In the genomic region with DNA sequence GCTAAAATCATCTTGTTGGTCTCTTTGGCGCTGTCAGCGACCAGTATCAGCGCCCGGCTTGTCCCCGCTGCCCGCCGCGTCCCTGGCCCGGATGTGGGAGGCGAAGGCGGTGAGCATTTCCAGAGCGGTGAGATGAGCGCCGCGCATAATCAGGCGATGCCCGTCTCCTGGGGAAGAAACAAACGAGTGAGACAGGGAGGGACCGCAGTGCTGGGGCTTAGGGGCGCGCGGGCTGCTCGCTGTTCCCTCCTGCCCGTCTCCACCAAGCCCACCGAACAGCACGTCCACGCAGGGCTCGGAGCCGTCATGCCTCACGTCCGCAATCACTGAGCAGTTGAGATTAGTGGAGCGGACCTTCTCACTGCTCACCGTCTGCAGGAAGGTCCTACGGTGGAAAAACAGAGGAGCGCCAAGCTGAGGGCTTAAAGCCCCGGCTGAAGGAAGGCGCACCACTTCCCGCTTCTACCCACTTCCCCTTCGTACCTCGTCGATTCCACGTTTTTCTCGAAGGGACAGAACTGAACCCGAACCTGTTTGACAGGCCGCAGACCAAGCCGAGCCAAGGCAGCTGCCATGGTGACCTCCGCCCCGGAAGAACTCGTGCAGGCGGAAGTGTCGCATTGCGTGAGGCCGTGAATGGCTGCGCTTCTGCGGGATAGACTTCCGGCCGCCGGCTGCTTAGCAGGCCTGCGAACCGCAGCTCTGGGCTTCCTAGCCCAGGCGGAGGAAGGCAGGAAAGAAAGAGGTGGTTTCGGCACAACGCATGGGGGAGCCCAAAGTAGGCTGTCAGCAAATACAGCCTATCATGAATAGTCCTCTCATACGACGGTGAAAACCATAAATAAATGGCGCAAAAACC, we compare ENCODE assay signal across 1 cellular context.
TF ChIP-seq lines count a peak whose summit lies in the region.

A gene (minus strand): TSS at position 595 of the 859 bp plus-strand sequence. CDS start 20 bp downstream, at position 575.

TF ChIP-seq in K562, 482 proteins besides CTCF, POLR2A, EP300 and RAD21 (continued from another document and continues in another):
- TF ChIP-seq, protein P1, sequence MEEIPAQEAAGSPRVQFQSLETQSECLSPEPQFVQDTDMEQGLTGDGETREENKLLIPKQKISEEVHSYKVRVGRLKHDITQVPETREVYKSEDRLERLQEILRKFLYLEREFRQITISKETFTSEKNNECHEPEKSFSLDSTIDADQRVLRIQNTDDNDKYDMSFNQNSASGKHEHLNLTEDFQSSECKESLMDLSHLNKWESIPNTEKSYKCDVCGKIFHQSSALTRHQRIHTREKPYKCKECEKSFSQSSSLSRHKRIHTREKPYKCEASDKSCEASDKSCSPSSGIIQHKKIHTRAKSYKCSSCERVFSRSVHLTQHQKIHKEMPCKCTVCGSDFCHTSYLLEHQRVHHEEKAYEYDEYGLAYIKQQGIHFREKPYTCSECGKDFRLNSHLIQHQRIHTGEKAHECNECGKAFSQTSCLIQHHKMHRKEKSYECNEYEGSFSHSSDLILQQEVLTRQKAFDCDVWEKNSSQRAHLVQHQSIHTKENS (CRISPR knock-in tag; IDR thresholded peaks at IDR 0.05) = peak; percentile 55; the same call in 1 of the 2 replicates
- TF ChIP-seq, protein P2, sequence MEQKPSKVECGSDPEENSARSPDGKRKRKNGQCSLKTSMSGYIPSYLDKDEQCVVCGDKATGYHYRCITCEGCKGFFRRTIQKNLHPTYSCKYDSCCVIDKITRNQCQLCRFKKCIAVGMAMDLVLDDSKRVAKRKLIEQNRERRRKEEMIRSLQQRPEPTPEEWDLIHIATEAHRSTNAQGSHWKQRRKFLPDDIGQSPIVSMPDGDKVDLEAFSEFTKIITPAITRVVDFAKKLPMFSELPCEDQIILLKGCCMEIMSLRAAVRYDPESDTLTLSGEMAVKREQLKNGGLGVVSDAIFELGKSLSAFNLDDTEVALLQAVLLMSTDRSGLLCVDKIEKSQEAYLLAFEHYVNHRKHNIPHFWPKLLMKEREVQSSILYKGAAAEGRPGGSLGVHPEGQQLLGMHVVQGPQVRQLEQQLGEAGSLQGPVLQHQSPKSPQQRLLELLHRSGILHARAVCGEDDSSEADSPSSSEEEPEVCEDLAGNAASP (IDR thresholded peaks at IDR 0.05) = no peak
- TF ChIP-seq ADNP (tag; IDR thresholded peaks at IDR 0.05) = no peak
- no peak for TF ChIP-seq ZNF764 (CRISPR knock-in tag; IDR thresholded peaks at IDR 0.05; ENCODE audit: low read depth)
- TF ChIP-seq LCOR (CRISPR knock-in tag; IDR thresholded peaks at IDR 0.05) = peak; percentile 75
- TF ChIP-seq ZNF766 (CRISPR knock-in tag; conservative IDR thresholded peaks at IDR 0.05) = no peak; the same call in 1 of the 2 replicates
- peak in 1 of 2 experiments; percentile 60; a peak in 2 of 4 replicates for TF ChIP-seq SRF (CRISPR knock-in tag; IDR thresholded peaks at IDR 0.05)
- TF ChIP-seq, protein P3, sequence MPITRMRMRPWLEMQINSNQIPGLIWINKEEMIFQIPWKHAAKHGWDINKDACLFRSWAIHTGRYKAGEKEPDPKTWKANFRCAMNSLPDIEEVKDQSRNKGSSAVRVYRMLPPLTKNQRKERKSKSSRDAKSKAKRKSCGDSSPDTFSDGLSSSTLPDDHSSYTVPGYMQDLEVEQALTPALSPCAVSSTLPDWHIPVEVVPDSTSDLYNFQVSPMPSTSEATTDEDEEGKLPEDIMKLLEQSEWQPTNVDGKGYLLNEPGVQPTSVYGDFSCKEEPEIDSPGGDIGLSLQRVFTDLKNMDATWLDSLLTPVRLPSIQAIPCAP (CRISPR knock-in tag; IDR thresholded peaks at IDR 0.05; ENCODE audit: borderline replicate concordance) = no peak
- TF ChIP-seq NELFE (IDR thresholded peaks at IDR 0.05; ENCODE audit: insufficient read depth, insufficient read length) = no peak
- TF ChIP-seq RBM17 (IDR thresholded peaks at IDR 0.05; ENCODE audit: borderline replicate concordance, low read depth, low read length) = no peak
- TF ChIP-seq, protein P4, sequence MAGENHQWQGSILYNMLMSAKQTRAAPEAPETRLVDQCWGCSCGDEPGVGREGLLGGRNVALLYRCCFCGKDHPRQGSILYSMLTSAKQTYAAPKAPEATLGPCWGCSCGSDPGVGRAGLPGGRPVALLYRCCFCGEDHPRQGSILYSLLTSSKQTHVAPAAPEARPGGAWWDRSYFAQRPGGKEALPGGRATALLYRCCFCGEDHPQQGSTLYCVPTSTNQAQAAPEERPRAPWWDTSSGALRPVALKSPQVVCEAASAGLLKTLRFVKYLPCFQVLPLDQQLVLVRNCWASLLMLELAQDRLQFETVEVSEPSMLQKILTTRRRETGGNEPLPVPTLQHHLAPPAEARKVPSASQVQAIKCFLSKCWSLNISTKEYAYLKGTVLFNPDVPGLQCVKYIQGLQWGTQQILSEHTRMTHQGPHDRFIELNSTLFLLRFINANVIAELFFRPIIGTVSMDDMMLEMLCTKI (IDR thresholded peaks at IDR 0.05; ENCODE audit: partially characterized antibody) = no peak
- TF ChIP-seq POLR2G (IDR thresholded peaks at IDR 0.05; ENCODE audit: low read depth, low read length) = peak; percentile 94
- TF ChIP-seq ELF1 (tag; IDR thresholded peaks at IDR 0.05) = peak; percentile 89
- no peak for TF ChIP-seq ARID2 (IDR thresholded peaks at IDR 0.05)
- TF ChIP-seq SAFB2 (IDR thresholded peaks at IDR 0.05; ENCODE audit: borderline replicate concordance, low read depth, low read length, severe bottlenecking) = no peak
- TF ChIP-seq, protein P5, sequence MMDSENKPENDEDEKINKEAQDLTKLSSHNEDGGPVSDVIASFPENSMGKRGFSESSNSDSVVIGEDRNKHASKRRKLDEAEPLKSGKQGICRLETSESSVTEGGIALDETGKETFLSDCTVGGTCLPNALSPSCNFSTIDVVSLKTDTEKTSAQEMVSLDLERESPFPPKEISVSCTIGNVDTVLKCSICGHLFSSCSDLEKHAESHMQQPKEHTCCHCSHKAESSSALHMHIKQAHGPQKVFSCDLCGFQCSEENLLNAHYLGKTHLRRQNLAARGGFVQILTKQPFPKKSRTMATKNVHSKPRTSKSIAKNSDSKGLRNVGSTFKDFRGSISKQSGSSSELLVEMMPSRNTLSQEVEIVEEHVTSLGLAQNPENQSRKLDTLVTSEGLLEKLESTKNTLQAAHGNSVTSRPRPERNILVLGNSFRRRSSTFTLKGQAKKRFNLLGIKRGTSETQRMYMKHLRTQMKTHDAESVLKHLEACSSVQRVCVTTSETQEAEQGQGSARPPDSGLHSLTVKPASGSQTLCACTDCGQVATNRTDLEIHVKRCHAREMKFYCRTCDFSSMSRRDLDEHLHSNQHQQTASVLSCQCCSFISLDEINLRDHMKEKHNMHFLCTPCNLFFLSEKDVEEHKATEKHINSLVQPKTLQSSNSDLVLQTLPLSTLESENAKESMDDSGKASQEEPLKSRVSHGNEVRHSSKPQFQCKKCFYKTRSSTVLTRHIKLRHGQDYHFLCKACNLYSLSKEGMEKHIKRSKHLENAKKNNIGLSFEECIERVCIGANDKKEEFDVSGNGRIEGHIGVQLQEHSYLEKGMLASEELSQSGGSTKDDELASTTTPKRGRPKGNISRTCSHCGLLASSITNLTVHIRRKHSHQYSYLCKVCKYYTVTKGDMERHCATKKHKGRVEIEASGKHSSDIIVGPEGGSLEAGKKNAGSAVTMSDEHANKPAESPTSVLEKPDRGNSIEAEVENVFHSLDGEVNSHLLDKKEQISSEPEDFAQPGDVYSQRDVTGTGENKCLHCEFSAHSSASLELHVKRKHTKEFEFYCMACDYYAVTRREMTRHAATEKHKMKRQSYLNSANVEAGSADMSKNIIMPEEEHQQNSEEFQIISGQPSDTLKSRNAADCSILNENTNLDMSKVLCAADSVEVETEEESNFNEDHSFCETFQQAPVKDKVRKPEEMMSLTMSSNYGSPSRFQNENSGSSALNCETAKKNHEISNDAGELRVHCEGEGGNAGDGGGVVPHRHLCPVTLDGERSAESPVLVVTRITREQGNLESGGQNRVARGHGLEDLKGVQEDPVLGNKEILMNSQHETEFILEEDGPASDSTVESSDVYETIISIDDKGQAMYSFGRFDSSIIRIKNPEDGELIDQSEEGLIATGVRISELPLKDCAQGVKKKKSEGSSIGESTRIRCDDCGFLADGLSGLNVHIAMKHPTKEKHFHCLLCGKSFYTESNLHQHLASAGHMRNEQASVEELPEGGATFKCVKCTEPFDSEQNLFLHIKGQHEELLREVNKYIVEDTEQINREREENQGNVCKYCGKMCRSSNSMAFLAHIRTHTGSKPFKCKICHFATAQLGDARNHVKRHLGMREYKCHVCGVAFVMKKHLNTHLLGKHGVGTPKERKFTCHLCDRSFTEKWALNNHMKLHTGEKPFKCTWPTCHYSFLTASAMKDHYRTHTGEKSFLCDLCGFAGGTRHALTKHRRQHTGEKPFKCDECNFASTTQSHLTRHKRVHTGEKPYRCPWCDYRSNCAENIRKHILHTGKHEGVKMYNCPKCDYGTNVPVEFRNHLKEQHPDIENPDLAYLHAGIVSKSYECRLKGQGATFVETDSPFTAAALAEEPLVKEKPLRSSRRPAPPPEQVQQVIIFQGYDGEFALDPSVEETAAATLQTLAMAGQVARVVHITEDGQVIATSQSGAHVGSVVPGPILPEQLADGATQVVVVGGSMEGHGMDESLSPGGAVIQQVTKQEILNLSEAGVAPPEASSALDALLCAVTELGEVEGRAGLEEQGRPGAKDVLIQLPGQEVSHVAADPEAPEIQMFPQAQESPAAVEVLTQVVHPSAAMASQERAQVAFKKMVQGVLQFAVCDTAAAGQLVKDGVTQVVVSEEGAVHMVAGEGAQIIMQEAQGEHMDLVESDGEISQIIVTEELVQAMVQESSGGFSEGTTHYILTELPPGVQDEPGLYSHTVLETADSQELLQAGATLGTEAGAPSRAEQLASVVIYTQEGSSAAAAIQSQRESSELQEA (IDR thresholded peaks at IDR 0.05; ENCODE audit: low read depth) = no peak
- no peak for TF ChIP-seq ZNF57 (CRISPR knock-in tag; IDR thresholded peaks at IDR 0.05)
- no peak for TF ChIP-seq EZH2 (IDR thresholded peaks at IDR 0.05; ENCODE audit: borderline replicate concordance, low read depth, low read length)
- TF ChIP-seq ZBTB1 (CRISPR knock-in tag; IDR thresholded peaks at IDR 0.05; ENCODE audit: borderline replicate concordance, low read depth) = 0 out of 2 replicates have a peak, but pooled peaks have one; percentile 19
- TF ChIP-seq, protein P6, sequence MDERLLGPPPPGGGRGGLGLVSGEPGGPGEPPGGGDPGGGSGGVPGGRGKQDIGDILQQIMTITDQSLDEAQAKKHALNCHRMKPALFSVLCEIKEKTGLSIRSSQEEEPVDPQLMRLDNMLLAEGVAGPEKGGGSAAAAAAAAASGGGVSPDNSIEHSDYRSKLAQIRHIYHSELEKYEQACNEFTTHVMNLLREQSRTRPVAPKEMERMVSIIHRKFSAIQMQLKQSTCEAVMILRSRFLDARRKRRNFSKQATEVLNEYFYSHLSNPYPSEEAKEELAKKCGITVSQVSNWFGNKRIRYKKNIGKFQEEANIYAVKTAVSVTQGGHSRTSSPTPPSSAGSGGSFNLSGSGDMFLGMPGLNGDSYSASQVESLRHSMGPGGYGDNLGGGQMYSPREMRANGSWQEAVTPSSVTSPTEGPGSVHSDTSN (CRISPR knock-in tag; IDR thresholded peaks at IDR 0.05; ENCODE audit: low read depth) = no peak
- TF ChIP-seq, protein P6 (tag; conservative IDR thresholded peaks at IDR 0.05; ENCODE audit: low read depth) = no peak
- no peak for TF ChIP-seq ZNF785 (CRISPR knock-in tag; IDR thresholded peaks at IDR 0.05)
- TF ChIP-seq MTA1 (IDR thresholded peaks at IDR 0.05; ENCODE audit: borderline replicate concordance) = no peak
- peak; percentile 88 for TF ChIP-seq PML (IDR thresholded peaks at IDR 0.05; ENCODE audit: low read length)
- TF ChIP-seq, protein P7, sequence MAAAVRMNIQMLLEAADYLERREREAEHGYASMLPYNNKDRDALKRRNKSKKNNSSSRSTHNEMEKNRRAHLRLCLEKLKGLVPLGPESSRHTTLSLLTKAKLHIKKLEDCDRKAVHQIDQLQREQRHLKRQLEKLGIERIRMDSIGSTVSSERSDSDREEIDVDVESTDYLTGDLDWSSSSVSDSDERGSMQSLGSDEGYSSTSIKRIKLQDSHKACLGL (CRISPR knock-in tag; IDR thresholded peaks at IDR 0.05; ENCODE audit: borderline replicate concordance, poor library complexity, severe bottlenecking) = no peak
- TF ChIP-seq FOXJ3 (CRISPR knock-in tag; IDR thresholded peaks at IDR 0.05) = no peak
- no peak for TF ChIP-seq SREBF2 (CRISPR knock-in tag; IDR thresholded peaks at IDR 0.05)
- TF ChIP-seq, protein P8, sequence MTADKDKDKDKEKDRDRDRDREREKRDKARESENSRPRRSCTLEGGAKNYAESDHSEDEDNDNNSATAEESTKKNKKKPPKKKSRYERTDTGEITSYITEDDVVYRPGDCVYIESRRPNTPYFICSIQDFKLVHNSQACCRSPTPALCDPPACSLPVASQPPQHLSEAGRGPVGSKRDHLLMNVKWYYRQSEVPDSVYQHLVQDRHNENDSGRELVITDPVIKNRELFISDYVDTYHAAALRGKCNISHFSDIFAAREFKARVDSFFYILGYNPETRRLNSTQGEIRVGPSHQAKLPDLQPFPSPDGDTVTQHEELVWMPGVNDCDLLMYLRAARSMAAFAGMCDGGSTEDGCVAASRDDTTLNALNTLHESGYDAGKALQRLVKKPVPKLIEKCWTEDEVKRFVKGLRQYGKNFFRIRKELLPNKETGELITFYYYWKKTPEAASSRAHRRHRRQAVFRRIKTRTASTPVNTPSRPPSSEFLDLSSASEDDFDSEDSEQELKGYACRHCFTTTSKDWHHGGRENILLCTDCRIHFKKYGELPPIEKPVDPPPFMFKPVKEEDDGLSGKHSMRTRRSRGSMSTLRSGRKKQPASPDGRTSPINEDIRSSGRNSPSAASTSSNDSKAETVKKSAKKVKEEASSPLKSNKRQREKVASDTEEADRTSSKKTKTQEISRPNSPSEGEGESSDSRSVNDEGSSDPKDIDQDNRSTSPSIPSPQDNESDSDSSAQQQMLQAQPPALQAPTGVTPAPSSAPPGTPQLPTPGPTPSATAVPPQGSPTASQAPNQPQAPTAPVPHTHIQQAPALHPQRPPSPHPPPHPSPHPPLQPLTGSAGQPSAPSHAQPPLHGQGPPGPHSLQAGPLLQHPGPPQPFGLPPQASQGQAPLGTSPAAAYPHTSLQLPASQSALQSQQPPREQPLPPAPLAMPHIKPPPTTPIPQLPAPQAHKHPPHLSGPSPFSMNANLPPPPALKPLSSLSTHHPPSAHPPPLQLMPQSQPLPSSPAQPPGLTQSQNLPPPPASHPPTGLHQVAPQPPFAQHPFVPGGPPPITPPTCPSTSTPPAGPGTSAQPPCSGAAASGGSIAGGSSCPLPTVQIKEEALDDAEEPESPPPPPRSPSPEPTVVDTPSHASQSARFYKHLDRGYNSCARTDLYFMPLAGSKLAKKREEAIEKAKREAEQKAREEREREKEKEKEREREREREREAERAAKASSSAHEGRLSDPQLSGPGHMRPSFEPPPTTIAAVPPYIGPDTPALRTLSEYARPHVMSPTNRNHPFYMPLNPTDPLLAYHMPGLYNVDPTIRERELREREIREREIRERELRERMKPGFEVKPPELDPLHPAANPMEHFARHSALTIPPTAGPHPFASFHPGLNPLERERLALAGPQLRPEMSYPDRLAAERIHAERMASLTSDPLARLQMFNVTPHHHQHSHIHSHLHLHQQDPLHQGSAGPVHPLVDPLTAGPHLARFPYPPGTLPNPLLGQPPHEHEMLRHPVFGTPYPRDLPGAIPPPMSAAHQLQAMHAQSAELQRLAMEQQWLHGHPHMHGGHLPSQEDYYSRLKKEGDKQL (CRISPR knock-in tag; IDR thresholded peaks at IDR 0.05; ENCODE audit: borderline replicate concordance) = no peak
